Comparison of ENCODE assay signal across 14 cellular contexts in the genomic region with DNA sequence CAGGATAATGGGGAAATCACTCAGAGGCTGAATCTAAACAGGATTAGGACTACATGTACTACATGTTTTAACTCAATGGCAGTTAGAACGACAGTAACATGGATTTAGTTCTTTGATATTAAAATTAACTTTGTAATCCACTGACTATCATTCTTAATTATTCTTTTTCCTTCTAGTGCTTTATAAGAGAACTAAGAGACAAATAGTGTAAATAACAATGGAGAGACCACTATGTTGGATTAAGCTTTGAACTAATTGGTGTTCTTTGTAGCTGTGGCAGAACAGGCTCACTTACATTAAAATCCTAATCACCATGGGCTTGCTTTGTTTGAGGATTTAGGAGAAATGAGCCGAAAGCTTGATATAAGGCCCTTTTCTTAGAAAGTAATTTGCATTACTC. TPM values are rescaled to one million over a fixed set of nuclear protein-coding genes. Genes with fewer than 3 reads are reported as not detected.
DNase-seq lines count a peak whose midpoint lies in the region; ATAC-seq and TF ChIP-seq lines count a peak whose summit lies in the region.
"Had no signal": no experiment of that assay in that cellular context is flagged by ENCODE, and none has a peak within 500 bp of the region (broad histone marks: within the 10 kb centered on the region; RNA-seq: fewer than 3 reads in every experiment).

No MANE protein-coding gene starts in this region.

- H3K4me3 ChIP-seq in neural progenitor cell, result no peak overlapping the region

- H3K4me1 ChIP-seq in H9 (ENCODE audit: insufficient read depth, low read length), result no peaks in the 10 kb centered on the region
- H3K4me1 ChIP-seq in neural progenitor cell, result peaks cover 14% of the 10 kb centered on the region
- H3K4me1 ChIP-seq: BE2C, Caco-2 had no signal

- H3T11ph ChIP-seq in H9 (ENCODE audit: low read length), result no peak overlapping the region

- no peak overlapping the region for H3K4me3 Mint-ChIP-seq in CD4-positive, alpha-beta T cell
- H3K4me3 Mint-ChIP-seq in H9 (no peak overlapping the region), T-helper 17 cell (no peak overlapping the region), neural progenitor cell (no peak overlapping the region)
- H3K4me3 Mint-ChIP-seq: CD4-positive, CD25-positive, alpha-beta regulatory T cell had no signal

- H3K23me2 ChIP-seq in H9 (ENCODE audit: insufficient read length, low read depth, low read length, poor library complexity, severe bottlenecking), result no peaks in the 10 kb centered on the region

- H3K9me3 Mint-ChIP-seq in CD4-positive, alpha-beta T cell, result no peaks in the 10 kb centered on the region
- H3K9me3 Mint-ChIP-seq in H9 (no peaks in the 10 kb centered on the region), neural progenitor cell (no peaks in the 10 kb centered on the region)
- H3K9me3 Mint-ChIP-seq: CD4-positive, CD25-positive, alpha-beta regulatory T cell had no signal

- no peak overlapping the region for H4K5ac ChIP-seq in H9 (ENCODE audit: insufficient read length, low read depth, low read length)

- peaks cover 93% of the 10 kb centered on the region for H3K36me3 Mint-ChIP-seq in CD4-positive, alpha-beta T cell (ENCODE audit: low read depth)
- H3K36me3 Mint-ChIP-seq in H9 (ENCODE audit: insufficient read depth in 1 of 3, low read depth in 3 of 3) (no peaks in the 10 kb centered on the region), T-helper 17 cell (ENCODE audit: low read depth) (peaks cover 10% of the 10 kb centered on the region), neural progenitor cell (no peaks in the 10 kb centered on the region)

- H2BK15ac ChIP-seq in H9 (ENCODE audit: low read depth, low read length), result no peak overlapping the region

- H3K18ac ChIP-seq in H9 (ENCODE audit: insufficient read length, low read depth, low read length), result no peak overlapping the region

- no peak overlapping the region for H2BK5ac ChIP-seq in H9 (ENCODE audit: insufficient read length, low read length)

- H3K27me3 Mint-ChIP-seq in CD4-positive, alpha-beta T cell, result no peaks in the 10 kb centered on the region
- H3K27me3 Mint-ChIP-seq in H9 (ENCODE audit: low read depth) (no peaks in the 10 kb centered on the region), T-helper 17 cell (no peaks in the 10 kb centered on the region), neural progenitor cell (ENCODE audit: insufficient read depth, low read depth) (no peaks in the 10 kb centered on the region)
- H3K27me3 Mint-ChIP-seq: CD4-positive, CD25-positive, alpha-beta regulatory T cell had no signal

- ATAC-seq in CD4-positive, alpha-beta T cell (ENCODE audit: poor library complexity), result no peak
- ATAC-seq in T-helper 17 cell, result no peak

- H3K4me1 Mint-ChIP-seq in CD4-positive, alpha-beta T cell (ENCODE audit: low read depth), result peaks cover 28% of the 10 kb centered on the region
- peaks cover 30 to 42% of the 10 kb centered on the region in 2 experiments for H3K4me1 Mint-ChIP-seq in H9
- peaks cover 22% of the 10 kb centered on the region for H3K4me1 Mint-ChIP-seq in T-helper 17 cell
- H3K4me1 Mint-ChIP-seq in neural progenitor cell, result no peaks in the 10 kb centered on the region

- H3K56ac ChIP-seq in H9 (ENCODE audit: insufficient read length, low read depth, low read length), result no peak overlapping the region

- H2AFZ ChIP-seq in H9 (ENCODE audit: low read length) (no peak overlapping the region), neural progenitor cell (replicated peaks) (no peak overlapping the region)

- H3K23ac ChIP-seq in H9 (ENCODE audit: insufficient read length, low read depth, low read length), result no peak overlapping the region

- H3K14ac ChIP-seq in H9 (ENCODE audit: insufficient read depth, low read length), result no peak overlapping the region

- H2BK20ac ChIP-seq in H9 (ENCODE audit: low read depth, low read length, poor library complexity, severe bottlenecking), result no peak overlapping the region

- H3K36me3 ChIP-seq in neural progenitor cell, result no peaks in the 10 kb centered on the region
- H3K36me3 ChIP-seq: BE2C had no signal

- no peaks in the 10 kb centered on the region for H3K27me3 ChIP-seq in CD4-positive, alpha-beta T cell (ENCODE audit: control insufficient read depth, insufficient read depth, low read length)
- H3K27me3 ChIP-seq in H9 (ENCODE audit: insufficient read depth, low read length) (no peaks in the 10 kb centered on the region), neural progenitor cell (no peaks in the 10 kb centered on the region)
- H3K27me3 ChIP-seq: BE2C had no signal

- H2BK120ac ChIP-seq in H9 (ENCODE audit: low read depth, low read length, poor library complexity, severe bottlenecking), result no peak overlapping the region

- TF ChIP-seq CTCF in CD4-positive, alpha-beta T cell (IDR thresholded peaks at IDR 0.05), result no peak
- TF ChIP-seq CTCF in H9 (conservative IDR thresholded peaks at IDR 0.05), result no peak
- no peak for TF ChIP-seq CTCF in neural progenitor cell (IDR thresholded peaks at IDR 0.05)

- H3F3A ChIP-seq in neural progenitor cell (ENCODE audit: low read depth), result peaks cover 7% of the 10 kb centered on the region

- DNase-seq in CD4-positive, alpha-beta T cell, result no peak
- DNase-seq in H9, result no peak
- no peak for DNase-seq in T-helper 17 cell
- peak; percentile 48 for DNase-seq in neural progenitor cell (ENCODE audit: low spot score)
- DNase-seq in Ammon's horn (ENCODE audit: low spot score), result no peak
- DNase-seq in stimulated activated CD4-positive, alpha-beta T cell treated with anti-CD3 and anti-CD28 coated beads, Interleukin-4, amount 100 ng/mL, for 4 hours, result no peak
- DNase-seq in NCI-H524 treated with DMSO at 0.1 percent for 48 hours (lab: John Stamatoyannopoulos, UW), result no peak
- DNase-seq: BE2C; C1 segment of cervical spinal cord; Caco-2; CD4-positive, CD25-positive, alpha-beta regulatory T cell; GDM1; HCEC 1CT had no signal

- peak overlapping the region; percentile 61 for H3K27ac Mint-ChIP-seq in CD4-positive, alpha-beta T cell
- peak overlapping the region in 2 of 3 experiments; percentile 30 to 71; a peak in 3 of 7 replicates for H3K27ac Mint-ChIP-seq in H9
- peak overlapping the region; percentile 67 for H3K27ac Mint-ChIP-seq in T-helper 17 cell
- no peak overlapping the region for H3K27ac Mint-ChIP-seq in neural progenitor cell

- intact Hi-C loops in CD4-positive, alpha-beta T cell (cut with DNase I, micrococcal nuclease), result loop anchor here in 1 of 2 experiments (5.0 kb wide), 1 partner anchor 37 kb away; no protein-coding TSS in a partner anchor

- no peak overlapping the region for H4K8ac ChIP-seq in H9 (replicated peaks; ENCODE audit: insufficient read length, low read depth, low read length)

- H4K20me1 ChIP-seq in H9 (ENCODE audit: control insufficient read depth, insufficient read depth, insufficient read length) (peaks cover 3% of the 10 kb centered on the region), neural progenitor cell (ENCODE audit: low read depth) (no peaks in the 10 kb centered on the region)

- no CpG with 5 or more reads among the region's 2 CpGs for WGBS in H9 (ENCODE audit: extremely low coverage, insufficient read length, low lambda C conversion rate)

- H3K4me2 ChIP-seq in H9 (ENCODE audit: insufficient read depth, insufficient read length, low read length) (no peak overlapping the region), neural progenitor cell (peak overlapping the region; percentile 10)
- H3K4me2 ChIP-seq: KMS-11 had no signal

- no peak overlapping the region for H2BK12ac ChIP-seq in H9 (ENCODE audit: insufficient read length, low read depth, low read length)

- H3K9me3 ChIP-seq in CD4-positive, alpha-beta T cell (ENCODE audit: control insufficient read depth, low read length), result no peaks in the 10 kb centered on the region
- no peaks in the 10 kb centered on the region for H3K9me3 ChIP-seq in H9 (ENCODE audit: control insufficient read depth, low read depth, low read length)
- H3K9me3 ChIP-seq in T-helper 17 cell (ENCODE audit: control insufficient read depth, low read length, poor library complexity, severe bottlenecking), result no peaks in the 10 kb centered on the region
- H3K9me3 ChIP-seq in neural progenitor cell (ENCODE audit: low read depth), result no peaks in the 10 kb centered on the region
- H3K9me3 ChIP-seq: BE2C, Caco-2 had no signal

- no peak overlapping the region for H3K27ac ChIP-seq in CD4-positive, alpha-beta T cell (ENCODE audit: low read depth, low read length)
- H3K27ac ChIP-seq in H9 (ENCODE audit: insufficient read length, low read depth, low read length) (no peak overlapping the region), neural progenitor cell (no peak overlapping the region)
- H3K27ac ChIP-seq: KMS-11 had no signal

- no peak overlapping the region for H4K91ac ChIP-seq in H9 (ENCODE audit: insufficient read length, low read depth, low read length)

- H3K79me2 ChIP-seq in H9 (ENCODE audit: insufficient read depth, low read length), result no peaks in the 10 kb centered on the region
- no peaks in the 10 kb centered on the region for H3K79me2 ChIP-seq in neural progenitor cell (ENCODE audit: low read depth)

- CTCF ChIA-PET in CD4-positive, alpha-beta T cell (lab: Charles Lee), result no interaction called here

- H3K9ac ChIP-seq in H9 (ENCODE audit: extremely low read depth, insufficient read length, low read length), result no peak overlapping the region
- H3K9ac ChIP-seq in neural progenitor cell, result no peak overlapping the region
- H3K9ac ChIP-seq: KMS-11 had no signal

- H2AK5ac ChIP-seq in H9 (ENCODE audit: insufficient read length, low read length), result no peak overlapping the region

- POLR2A ChIA-PET in CD4-positive, alpha-beta T cell (lab: Charles Lee), result no interaction called here

- no peaks in the 10 kb centered on the region for H3K79me1 ChIP-seq in H9 (ENCODE audit: insufficient read depth, low read depth, low read length, poor library complexity, severe bottlenecking)

- no peak overlapping the region for H3K4ac ChIP-seq in H9 (ENCODE audit: low read depth, low read length)

RNA-seq across cellular contexts. Expression of a gene that starts 18.8 kb away (rescaled TPM):
- total RNA-seq in CD4-positive, alpha-beta T cell, result 10 to 100 TPM; 45.3 to 46.5 TPM
- total RNA-seq in H9 (2021), result 2.7 and 3.0 TPM in 2 replicates
- 10 to 100 TPM; 56.7 to 70.0 TPM for total RNA-seq in T-helper 17 cell
- total RNA-seq in neural progenitor cell (ENCODE audit: low replicate concordance), result 1.7 and 2.3 TPM in 2 replicates

RNA-seq across cellular contexts. Expression of a gene that starts 19.1 kb away (rescaled TPM):
- total RNA-seq in CD4-positive, alpha-beta T cell, result 10 to 100 TPM; 31.3 to 32.8 TPM
- total RNA-seq in H9 (2021), result 16.1 and 16.4 TPM in 2 replicates
- 10 to 100 TPM; 85.2 to 95.1 TPM for total RNA-seq in T-helper 17 cell
- total RNA-seq in neural progenitor cell (ENCODE audit: low replicate concordance), result 1.3 and 2.7 TPM in 2 replicates

RNA-seq across cellular contexts. Expression of a gene that starts 41.1 kb away (rescaled TPM):
- 10 to 100 TPM; 25.2 to 25.3 TPM for total RNA-seq in CD4-positive, alpha-beta T cell
- 34.9 and 38.2 TPM in 2 replicates for total RNA-seq in H9 (2021)
- total RNA-seq in T-helper 17 cell, result 10 to 100 TPM; 16.2 to 16.9 TPM
- total RNA-seq in neural progenitor cell (ENCODE audit: low replicate concordance), result 37.2 and 41.1 TPM in 2 replicates

Comparison
In these comparisons a context has a peak if more than half of its experiments do, and no peak if none do; other contexts are left out.
1. RNA of a gene that starts 18.8 kb away (total RNA-seq): 56.7 to 70.0 TPM in T-helper 17 cell and 45.3 to 46.5 TPM in CD4-positive, alpha-beta T cell; 2.7 to 3.0 TPM in H9 and 1.7 to 2.3 TPM in neural progenitor cell; every median in the first group is over 10 times any median in the second.